In genomic region chr7:3154881-3155494, GRCh38 we compare ENCODE assay signal across 8 cellular contexts.
DNase-seq lines count a peak whose midpoint lies in the region; ATAC-seq and TF ChIP-seq lines count a peak whose summit lies in the region.

No MANE protein-coding gene starts in this region.

- no peaks in the 10 kb centered on the region for H3K9me3 Mint-ChIP-seq in activated CD4-positive, alpha-beta T cell treated with anti-CD3 and anti-CD28 coated beads, Interleukin-2, amount 10 ng/mL, durations not matched to agents 24 days and 14 days
- no peaks in the 10 kb centered on the region for H3K9me3 Mint-ChIP-seq in effector memory CD8-positive, alpha-beta T cell
- H3K9me3 Mint-ChIP-seq in osteocyte (ENCODE audit: unreplicated experiment), result no peaks in the 10 kb centered on the region

- intact Hi-C loops in activated CD4-positive, alpha-beta T cell treated with anti-CD3 and anti-CD28 coated beads, Interleukin-2, amount 10 ng/mL, durations not matched to agents 24 days and 14 days (cut with micrococcal nuclease), result loop anchor here (1.0 to 5.0 kb wide), 5 partner anchors 38 to 290 kb away; no protein-coding TSS in a partner anchor

- H3K4me3 Mint-ChIP-seq in activated CD4-positive, alpha-beta T cell treated with anti-CD3 and anti-CD28 coated beads, Interleukin-2, amount 10 ng/mL, durations not matched to agents 24 days and 14 days, result no peak overlapping the region
- no peak overlapping the region for H3K4me3 Mint-ChIP-seq in effector memory CD8-positive, alpha-beta T cell
- no peak overlapping the region for H3K4me3 Mint-ChIP-seq in osteocyte (ENCODE audit: unreplicated experiment)

- DNase-seq in AG10803 (ENCODE audit: low read depth) (peak; percentile 37), GM13977 (ENCODE audit: low spot score) (peak; percentile 71), NCI-H1092 (lab: John Stamatoyannopoulos, UW) (peak; percentile 24), osteocyte (ENCODE audit: extremely low spot score, unreplicated experiment) (no peak), mesenteric fat pad (ENCODE audit: low spot score) (no peak), DMS153 treated with DMSO at 0.1 percent for 48 hours (lab: John Stamatoyannopoulos, UW; ENCODE audit: unreplicated experiment) (no peak)
- DNase-seq in activated CD4-positive, alpha-beta T cell treated with anti-CD3 and anti-CD28 coated beads, Interleukin-2, amount 10 ng/mL, durations not matched to agents 24 days and 14 days, result peak; percentile 89
- DNase-seq in effector memory CD8-positive, alpha-beta T cell, result peak; percentile 60 to 74 (median 62)

- no peaks in the 10 kb centered on the region for H3K36me3 Mint-ChIP-seq in activated CD4-positive, alpha-beta T cell treated with anti-CD3 and anti-CD28 coated beads, Interleukin-2, amount 10 ng/mL, durations not matched to agents 24 days and 14 days (ENCODE audit: low read depth)
- H3K36me3 Mint-ChIP-seq in effector memory CD8-positive, alpha-beta T cell (ENCODE audit: insufficient read depth), result no peaks in the 10 kb centered on the region
- no peaks in the 10 kb centered on the region for H3K36me3 Mint-ChIP-seq in osteocyte (ENCODE audit: unreplicated experiment)

- no peak overlapping the region for H3K4me3 ChIP-seq in AG10803 (ENCODE audit: low read length)

- ATAC-seq in effector memory CD8-positive, alpha-beta T cell (replicated peaks), result peak; percentile 80

- peaks cover 4% of the 10 kb centered on the region for H3K27me3 Mint-ChIP-seq in activated CD4-positive, alpha-beta T cell treated with anti-CD3 and anti-CD28 coated beads, Interleukin-2, amount 10 ng/mL, durations not matched to agents 24 days and 14 days
- peaks cover 4 to 29% of the 10 kb centered on the region in 2 donors for H3K27me3 Mint-ChIP-seq in effector memory CD8-positive, alpha-beta T cell
- peaks cover 36% of the 10 kb centered on the region for H3K27me3 Mint-ChIP-seq in osteocyte (ENCODE audit: unreplicated experiment)

- in situ Hi-C loops in GM13977 (cut with MboI; ENCODE audit: low pct_unique_long_range_greater_than_20kb, low sequenced_read_pairs, unreplicated experiment), result loop anchor here (5.0 kb wide), 1 partner anchor 283 kb away; no protein-coding TSS in a partner anchor

- TF ChIP-seq CTCF in AG10803 (conservative IDR thresholded peaks at IDR 0.05; ENCODE audit: low read length) (peak; percentile 69), GM13977 (IDR thresholded peaks at IDR 0.05; ENCODE audit: extremely low read depth, insufficient read depth, missing control alignments) (peak; percentile 83), osteocyte (IDR thresholded peaks at IDR 0.05) (peak; percentile 70)

- H3K4me1 Mint-ChIP-seq in activated CD4-positive, alpha-beta T cell treated with anti-CD3 and anti-CD28 coated beads, Interleukin-2, amount 10 ng/mL, durations not matched to agents 24 days and 14 days, result peaks cover 18% of the 10 kb centered on the region
- peaks cover 12 to 14% of the 10 kb centered on the region in 2 donors for H3K4me1 Mint-ChIP-seq in effector memory CD8-positive, alpha-beta T cell (ENCODE audit: low read depth in 2 of 2)
- peaks cover 3% of the 10 kb centered on the region for H3K4me1 Mint-ChIP-seq in osteocyte (ENCODE audit: unreplicated experiment)

- no peak overlapping the region for H3K27ac Mint-ChIP-seq in activated CD4-positive, alpha-beta T cell treated with anti-CD3 and anti-CD28 coated beads, Interleukin-2, amount 10 ng/mL, durations not matched to agents 24 days and 14 days
- peak overlapping the region in 1 of 2 donors; percentile 63 for H3K27ac Mint-ChIP-seq in effector memory CD8-positive, alpha-beta T cell
- H3K27ac Mint-ChIP-seq in osteocyte (ENCODE audit: unreplicated experiment), result no peak overlapping the region

Comparison
In these comparisons a context has a peak if more than half of its experiments do, and no peak if none do; other contexts are left out.
1. DNase-seq: peak in AG10803 (single experiment), GM13977 (single experiment), NCI-H1092 (single experiment), activated CD4-positive, alpha-beta T cell treated with anti-CD3 and anti-CD28 coated beads, Interleukin-2, amount 10 ng/mL, durations not matched to agents 24 days and 14 days (single experiment) and effector memory CD8-positive, alpha-beta T cell (3 of 3); none in osteocyte (single experiment), mesenteric fat pad (single experiment) and DMS153 treated with DMSO at 0.1 percent for 48 hours (single experiment).
2. Peak in every context shown above with its lines, with median percentiles within 50 percentile points of each other: CTCF ChIP-seq.